Comparison of ENCODE assay signal across 1 cellular context in genomic region chr3:167032267-167032876, GRCh38.
TF ChIP-seq lines count a peak whose summit lies in the region.

No MANE protein-coding gene starts in this region.

TF ChIP-seq in GM23338, 12 proteins besides CTCF, POLR2A, EP300 and RAD21 (continued from another document):
- TF ChIP-seq REST (IDR thresholded peaks at IDR 0.05; ENCODE audit: unreplicated experiment) (no peak), EZH2phosphoT487 (IDR thresholded peaks at IDR 0.05; ENCODE audit: unreplicated experiment) (no peak), ZNF114 (CRISPR knock-in tag; IDR thresholded peaks at IDR 0.05) (no peak), CREB1 (CRISPR knock-in tag; IDR thresholded peaks at IDR 0.05; ENCODE audit: low read depth) (no peak), NANOG (IDR thresholded peaks at IDR 0.05; ENCODE audit: borderline replicate concordance) (no peak)
